ENCODE assay signal across 1 cellular context in genomic region chr4:6933691-6934430, GRCh38.
TF ChIP-seq lines count a peak whose summit lies in the region.

No MANE protein-coding gene starts in this region.

TF ChIP-seq in IMR-90, 13 proteins besides CTCF, POLR2A, EP300 and RAD21 (continued from another document):
- TF ChIP-seq, protein P1, sequence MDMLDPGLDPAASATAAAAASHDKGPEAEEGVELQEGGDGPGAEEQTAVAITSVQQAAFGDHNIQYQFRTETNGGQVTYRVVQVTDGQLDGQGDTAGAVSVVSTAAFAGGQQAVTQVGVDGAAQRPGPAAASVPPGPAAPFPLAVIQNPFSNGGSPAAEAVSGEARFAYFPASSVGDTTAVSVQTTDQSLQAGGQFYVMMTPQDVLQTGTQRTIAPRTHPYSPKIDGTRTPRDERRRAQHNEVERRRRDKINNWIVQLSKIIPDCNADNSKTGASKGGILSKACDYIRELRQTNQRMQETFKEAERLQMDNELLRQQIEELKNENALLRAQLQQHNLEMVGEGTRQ (IDR thresholded peaks at IDR 0.05; ENCODE audit: low read depth, low read length): no peak
- TF ChIP-seq RFX5 (IDR thresholded peaks at IDR 0.05; ENCODE audit: low read depth, low read length) (no peak), CEBPB (IDR thresholded peaks at IDR 0.05; ENCODE audit: low read depth, low read length) (no peak), RCOR1 (IDR thresholded peaks at IDR 0.05; ENCODE audit: insufficient replicate concordance, low read length) (no peak), ELK1 (IDR thresholded peaks at IDR 0.05; ENCODE audit: borderline replicate concordance, low read depth, low read length) (no peak), CHD1 (IDR thresholded peaks at IDR 0.05; ENCODE audit: low read depth, low read length) (no peak), MAZ (IDR thresholded peaks at IDR 0.05; ENCODE audit: borderline replicate concordance, low read depth, low read length) (no peak)
